Comparison of ENCODE assay signal across 15 cellular contexts in genomic region chr16:65201446-65202010, GRCh38.
DNase-seq lines count a peak whose midpoint lies in the region; ATAC-seq and TF ChIP-seq lines count a peak whose summit lies in the region.
"Had no signal": no experiment of that assay in that cellular context is flagged by ENCODE, and none has a peak within 500 bp of the region (broad histone marks: within the 10 kb centered on the region; RNA-seq: fewer than 3 reads in every experiment).

No MANE protein-coding gene starts in this region.

- H3K79me2 ChIP-seq in GM23248 (ENCODE audit: insufficient read depth): no peaks in the 10 kb centered on the region

- peak overlapping the region; percentile 66 for H2AFZ ChIP-seq in GM23248

- DNase-seq in GM23248 (no peak), RPMI7951 (ENCODE audit: low read depth) (peak; percentile 91), lower lobe of right lung (no peak), spleen (no peak), DMS79 treated with DMSO at 0.1 percent for 48 hours (lab: John Stamatoyannopoulos, UW) (no peak), NCI-H2029 treated with DMSO at 0.1 percent for 48 hours (lab: John Stamatoyannopoulos, UW) (no peak), NCI-H1436 treated with DMSO at 0.1 percent for 48 hours (lab: John Stamatoyannopoulos, UW) (no peak)
- no peak for DNase-seq in stimulated activated CD4-positive, alpha-beta T cell treated with anti-CD3 and anti-CD28 coated beads, Interleukin-2, amount 100 ng/mL, for 24 hours
- DNase-seq: ACHN; CD8-positive, alpha-beta memory T cell; NCI-H446; NCI-H748 treated with DMSO at 0.1 percent for 48 hours; Peyer's patch; SHP77 had no signal

- no peaks in the 10 kb centered on the region for H4K20me1 ChIP-seq in GM23248 (ENCODE audit: insufficient read depth)
- H4K20me1 ChIP-seq: BLaER1 had no signal

- H3K36me3 ChIP-seq in GM23248 (ENCODE audit: low read depth) (no peaks in the 10 kb centered on the region), lower lobe of right lung (no peaks in the 10 kb centered on the region), spleen (no peaks in the 10 kb centered on the region)
- H3K36me3 ChIP-seq: BLaER1, Peyer's patch had no signal

- H3K9me3 ChIP-seq in GM23248 (ENCODE audit: low read depth) (no peaks in the 10 kb centered on the region), lower lobe of right lung (no peaks in the 10 kb centered on the region), spleen (peaks cover 0 to 7% (median 0%) of the 10 kb centered on the region in 8 donors)
- H3K9me3 ChIP-seq: BLaER1, Peyer's patch had no signal

- no peak for TF ChIP-seq CTCF in lower lobe of right lung (IDR thresholded peaks at IDR 0.05)
- no peak for TF ChIP-seq CTCF in spleen (IDR thresholded peaks at IDR 0.05 in 8 of 11, conservative IDR thresholded peaks at IDR 0.05 in 3 of 11)

- no peak overlapping the region for H3K9ac ChIP-seq in GM23248
- H3K9ac ChIP-seq: BLaER1 had no signal

- in situ Hi-C loops in GM23248 (cut with MboI): no loop called here

- H3K4me1 ChIP-seq in GM23248 (ENCODE audit: insufficient read depth): 0 out of 2 replicates have a peak, but pooled peaks cover 7% of the 10 kb centered on the region
- no peaks in the 10 kb centered on the region for H3K4me1 ChIP-seq in lower lobe of right lung
- no peaks in the 10 kb centered on the region for H3K4me1 ChIP-seq in spleen
- H3K4me1 ChIP-seq: BLaER1, Peyer's patch had no signal

- WGBS in GM23248 (ENCODE audit: low coverage in 1 of 2, low lambda C conversion rate in 2 of 2, missing lambda C conversion rate in 2 of 2), 2 experiments: 37 to 44% methylated on average over 9 of the region's 9 CpGs
- WGBS in spleen, 5 donors: 68 to 81% (median 74%) methylated on average over 9 of the region's 9 CpGs

- intact Hi-C loops in lower lobe of right lung (cut with DNase I): no loop called here
- intact Hi-C loops in spleen (cut with DNase I; ENCODE audit: low total_unique reads): no loop called here

- ATAC-seq in lower lobe of right lung: no peak

- no peaks in the 10 kb centered on the region for H3K27me3 ChIP-seq in GM23248 (replicated peaks; ENCODE audit: insufficient read depth)
- H3K27me3 ChIP-seq in lower lobe of right lung (ENCODE audit: low read depth): no peaks in the 10 kb centered on the region
- no peaks in the 10 kb centered on the region for H3K27me3 ChIP-seq in spleen (replicated peaks in 1 of 7)
- H3K27me3 ChIP-seq: BLaER1, Peyer's patch had no signal

- no peaks in the 10 kb centered on the region for H3F3A ChIP-seq in GM23248 (ENCODE audit: insufficient read depth)

- peak overlapping the region; percentile 40 for H3K4me2 ChIP-seq in GM23248 (ENCODE audit: unreplicated experiment)
- H3K4me2 ChIP-seq: BLaER1 had no signal

- H3K27ac ChIP-seq in GM23248 (no peak overlapping the region), lower lobe of right lung (peak overlapping the region; percentile 37), spleen (peak overlapping the region in 7 of 8 donors; percentile 67 to 82 (median 76))
- H3K27ac ChIP-seq: BLaER1, Peyer's patch had no signal

- 0 out of 2 replicates have a peak overlapping the region, but pooled peaks have one; percentile 27 for H3K4me3 ChIP-seq in GM23248
- H3K4me3 ChIP-seq in lower lobe of right lung: no peak overlapping the region
- H3K4me3 ChIP-seq in spleen: peak overlapping the region in 1 of 8 donors; percentile 19
- H3K4me3 ChIP-seq: BLaER1, Peyer's patch had no signal

- TF ChIP-seq POLR2A in spleen (IDR thresholded peaks at IDR 0.05): no peak

- H3K9me2 ChIP-seq in GM23248 (ENCODE audit: insufficient read depth): no peaks in the 10 kb centered on the region
